23 cellular contexts compared by ENCODE assay signal in genomic region chr19:35241417-35241816, GRCh38. TPM values are rescaled to one million over a fixed set of nuclear protein-coding genes. Genes with fewer than 3 reads are reported as not detected.
A peak's percentile ranks its signal among the peaks of the same experiment; 100 is the strongest.
DNase-seq lines count a peak whose midpoint lies in the region; ATAC-seq and TF ChIP-seq lines count a peak whose summit lies in the region.
"Had no signal": no experiment of that assay in that cellular context is flagged by ENCODE, and none has a peak within 500 bp of the region (broad histone marks: within the 10 kb centered on the region; RNA-seq: fewer than 3 reads in every experiment).

No MANE protein-coding gene starts in this region.

- peaks cover 7% of the 10 kb centered on the region for H3K27me3 Mint-ChIP-seq in activated T-cell treated with anti-CD3 and anti-CD28 coated beads, Interleukin-2, amount 50 U/mL, for 72 hours (ENCODE audit: low read depth)
- H3K27me3 Mint-ChIP-seq in activated T-cell treated with anti-CD3 and anti-CD28 coated beads, Interleukin-2, amount 50 U/mL, for 4 hours (ENCODE audit: low read depth): peaks cover 2% of the 10 kb centered on the region
- no peaks in the 10 kb centered on the region for H3K27me3 Mint-ChIP-seq in CD8-positive, alpha-beta T cell (ENCODE audit: low read depth)
- no peaks in the 10 kb centered on the region for H3K27me3 Mint-ChIP-seq in T-helper 17 cell
- no peaks in the 10 kb centered on the region for H3K27me3 Mint-ChIP-seq in naive thymus-derived CD8-positive, alpha-beta T cell
- peaks cover 31% of the 10 kb centered on the region for H3K27me3 Mint-ChIP-seq in activated CD8-positive, alpha-beta memory T cell treated with anti-CD3 and anti-CD28 coated beads, Interleukin-2, amount 10 ng/mL, durations not matched to agents 7 days and 5 days

- TF ChIP-seq CTCF in CD8-positive, alpha-beta T cell (IDR thresholded peaks at IDR 0.05): no peak

- peaks cover 10% of the 10 kb centered on the region for H3K4me1 Mint-ChIP-seq in activated T-cell treated with anti-CD3 and anti-CD28 coated beads, Interleukin-2, amount 50 U/mL, for 72 hours (ENCODE audit: low read depth)
- peaks cover 30% of the 10 kb centered on the region for H3K4me1 Mint-ChIP-seq in activated T-cell treated with anti-CD3 and anti-CD28 coated beads, Interleukin-2, amount 50 U/mL, for 4 hours (ENCODE audit: low read depth)
- peaks cover 29% of the 10 kb centered on the region for H3K4me1 Mint-ChIP-seq in CD8-positive, alpha-beta T cell (ENCODE audit: low read depth)
- H3K4me1 Mint-ChIP-seq in T-helper 17 cell: peaks cover 24% of the 10 kb centered on the region
- peaks cover 17 to 34% (median 30%) of the 10 kb centered on the region in 4 donors for H3K4me1 Mint-ChIP-seq in naive thymus-derived CD8-positive, alpha-beta T cell
- H3K4me1 Mint-ChIP-seq in activated CD8-positive, alpha-beta memory T cell treated with anti-CD3 and anti-CD28 coated beads, Interleukin-2, amount 10 ng/mL, durations not matched to agents 7 days and 5 days: peaks cover 12% of the 10 kb centered on the region

- no peak overlapping the region for H3K4me3 ChIP-seq in CD8-positive, alpha-beta T cell (ENCODE audit: low read depth, low read length)
- H3K4me3 ChIP-seq: BLaER1 treated with 17β-estradiol and CSF1 and Interleukin-3, amounts not matched to agents 10 nM and 100 nM; MG63; SK-N-MC had no signal

- H3K27ac ChIP-seq in CD8-positive, alpha-beta T cell (ENCODE audit: low read depth, low read length): no peak overlapping the region
- H3K27ac ChIP-seq: SK-N-MC had no signal

- intact Hi-C loops in CD8-positive, alpha-beta T cell (cut with DNase I, micrococcal nuclease): loop anchor here in 1 of 2 experiments (10.0 kb wide), 1 partner anchor 47 kb away; no protein-coding TSS in a partner anchor
- intact Hi-C loops in head of caudate nucleus (cut with DNase I): no loop called here

- CTCF ChIA-PET in CD8-positive, alpha-beta T cell (lab: Charles Lee): interaction anchor here (0.6 to 2.2 kb wide), 11 partner anchors 8 to 380 kb away, joined by 3 to 12 read pairs (median 5); partner anchors contain the start of genes FXYD5 and FXYD7
- CTCF ChIA-PET in activated CD8-positive, alpha-beta memory T cell treated with anti-CD3 and anti-CD28 coated beads, Interleukin-2, amount 10 ng/mL, durations not matched to agents 7 days and 5 days (lab: Charles Lee): interaction anchor here (0.7 to 1.5 kb wide), 7 partner anchors 14 to 269 kb away, joined by 3 to 5 read pairs (median 4); partner anchors contain the start of gene FXYD5

- H3K4me1 ChIP-seq in CD8-positive, alpha-beta T cell (ENCODE audit: insufficient read depth, low read length): peaks cover 24% of the 10 kb centered on the region

- H3K27me3 ChIP-seq in CD8-positive, alpha-beta T cell (ENCODE audit: insufficient read depth, low read length): no peaks in the 10 kb centered on the region

- POLR2A ChIA-PET in CD8-positive, alpha-beta T cell (lab: Charles Lee): interaction anchor here (1.1 to 2.9 kb wide), 7 partner anchors 19 to 100 kb away, joined by 3 to 20 read pairs (median 6); no protein-coding TSS in a partner anchor
- POLR2A ChIA-PET in naive thymus-derived CD8-positive, alpha-beta T cell (lab: Charles Lee): interaction anchor here (0.6 to 13.4 kb wide), 9 partner anchors 10 to 227 kb away, joined by 3 to 234 read pairs (median 5); partner anchors contain the start of genes FXYD5, FXYD7 and USF2

- ATAC-seq in activated T-cell treated with anti-CD3 and anti-CD28 coated beads, Interleukin-2, amount 50 U/mL, for 72 hours (replicated peaks in 1 of 2): no peak
- ATAC-seq in activated T-cell treated with anti-CD3 and anti-CD28 coated beads, Interleukin-2, amount 50 U/mL, for 4 hours: no peak
- ATAC-seq in CD8-positive, alpha-beta T cell: no peak
- ATAC-seq in T-helper 17 cell (no peak), HG03442 (IDR thresholded peaks at IDR 0.05; ENCODE audit: unreplicated experiment) (no peak)
- ATAC-seq in naive thymus-derived CD8-positive, alpha-beta T cell: no peak
- no peak for ATAC-seq in activated CD8-positive, alpha-beta memory T cell treated with anti-CD3 and anti-CD28 coated beads, Interleukin-2, amount 10 ng/mL, durations not matched to agents 7 days and 5 days

- peaks cover 18 to 19% of the 10 kb centered on the region in 2 donors for H3K36me3 Mint-ChIP-seq in activated T-cell treated with anti-CD3 and anti-CD28 coated beads, Interleukin-2, amount 50 U/mL, for 72 hours (ENCODE audit: insufficient read depth in 2 of 2)
- H3K36me3 Mint-ChIP-seq in activated T-cell treated with anti-CD3 and anti-CD28 coated beads, Interleukin-2, amount 50 U/mL, for 4 hours (ENCODE audit: insufficient read depth): peaks cover 2% of the 10 kb centered on the region
- H3K36me3 Mint-ChIP-seq in CD8-positive, alpha-beta T cell: peaks cover 9% of the 10 kb centered on the region
- peaks cover 2% of the 10 kb centered on the region for H3K36me3 Mint-ChIP-seq in T-helper 17 cell (ENCODE audit: low read depth)
- H3K36me3 Mint-ChIP-seq in naive thymus-derived CD8-positive, alpha-beta T cell: peaks cover 0 to 19% (median 19%) of the 10 kb centered on the region in 3 donors
- H3K36me3 Mint-ChIP-seq in activated CD8-positive, alpha-beta memory T cell treated with anti-CD3 and anti-CD28 coated beads, Interleukin-2, amount 10 ng/mL, durations not matched to agents 7 days and 5 days: peaks cover 34% of the 10 kb centered on the region

- H3K9me3 Mint-ChIP-seq in activated T-cell treated with anti-CD3 and anti-CD28 coated beads, Interleukin-2, amount 50 U/mL, for 72 hours: peaks cover 6 to 13% of the 10 kb centered on the region in 2 donors
- peaks cover 21% of the 10 kb centered on the region for H3K9me3 Mint-ChIP-seq in activated T-cell treated with anti-CD3 and anti-CD28 coated beads, Interleukin-2, amount 50 U/mL, for 4 hours
- H3K9me3 Mint-ChIP-seq in CD8-positive, alpha-beta T cell: peaks cover 13% of the 10 kb centered on the region
- H3K9me3 Mint-ChIP-seq in naive thymus-derived CD8-positive, alpha-beta T cell: peaks cover 0 to 25% (median 20%) of the 10 kb centered on the region in 9 donors
- peaks cover 17% of the 10 kb centered on the region for H3K9me3 Mint-ChIP-seq in activated CD8-positive, alpha-beta memory T cell treated with anti-CD3 and anti-CD28 coated beads, Interleukin-2, amount 10 ng/mL, durations not matched to agents 7 days and 5 days (ENCODE audit: low read depth)

- H3K4me3 Mint-ChIP-seq in activated T-cell treated with anti-CD3 and anti-CD28 coated beads, Interleukin-2, amount 50 U/mL, for 72 hours: no peak overlapping the region
- H3K4me3 Mint-ChIP-seq in activated T-cell treated with anti-CD3 and anti-CD28 coated beads, Interleukin-2, amount 50 U/mL, for 4 hours: no peak overlapping the region
- no peak overlapping the region for H3K4me3 Mint-ChIP-seq in CD8-positive, alpha-beta T cell
- no peak overlapping the region for H3K4me3 Mint-ChIP-seq in T-helper 17 cell
- peak overlapping the region in 1 of 10 donors; percentile 62 for H3K4me3 Mint-ChIP-seq in naive thymus-derived CD8-positive, alpha-beta T cell
- no peak overlapping the region for H3K4me3 Mint-ChIP-seq in activated CD8-positive, alpha-beta memory T cell treated with anti-CD3 and anti-CD28 coated beads, Interleukin-2, amount 10 ng/mL, durations not matched to agents 7 days and 5 days

- H3K9me3 ChIP-seq in CD8-positive, alpha-beta T cell (ENCODE audit: low read length): no peaks in the 10 kb centered on the region
- no peaks in the 10 kb centered on the region for H3K9me3 ChIP-seq in T-helper 17 cell (ENCODE audit: control insufficient read depth, low read length, poor library complexity, severe bottlenecking)

- H3K36me3 ChIP-seq in CD8-positive, alpha-beta T cell (ENCODE audit: insufficient read depth, low read length): no peaks in the 10 kb centered on the region
- H3K36me3 ChIP-seq: BLaER1 treated with 17β-estradiol and CSF1 and Interleukin-3, amounts not matched to agents 10 nM and 100 nM; MG63 had no signal

- peak overlapping the region; percentile 10 for H3K27ac Mint-ChIP-seq in activated T-cell treated with anti-CD3 and anti-CD28 coated beads, Interleukin-2, amount 50 U/mL, for 72 hours
- peak overlapping the region; percentile 60 for H3K27ac Mint-ChIP-seq in CD8-positive, alpha-beta T cell
- H3K27ac Mint-ChIP-seq in T-helper 17 cell: peak overlapping the region; percentile 90
- H3K27ac Mint-ChIP-seq in naive thymus-derived CD8-positive, alpha-beta T cell: peak overlapping the region; percentile 47 to 98 (median 87)
- H3K27ac Mint-ChIP-seq in activated CD8-positive, alpha-beta memory T cell treated with anti-CD3 and anti-CD28 coated beads, Interleukin-2, amount 10 ng/mL, durations not matched to agents 7 days and 5 days: no peak overlapping the region

- no peak for DNase-seq in activated T-cell treated with anti-CD3 and anti-CD28 coated beads, Interleukin-2, amount 50 U/mL, for 72 hours
- DNase-seq in activated T-cell treated with anti-CD3 and anti-CD28 coated beads, Interleukin-2, amount 50 U/mL, for 4 hours: no peak
- DNase-seq in CD8-positive, alpha-beta T cell: no peak
- no peak for DNase-seq in T-helper 17 cell
- DNase-seq in naive thymus-derived CD8-positive, alpha-beta T cell: no peak
- DNase-seq in activated CD8-positive, alpha-beta memory T cell treated with anti-CD3 and anti-CD28 coated beads, Interleukin-2, amount 10 ng/mL, durations not matched to agents 7 days and 5 days: no peak
- no peak for DNase-seq in head of caudate nucleus
- DNase-seq: AML-193, DMS153, DND-41, KG1, MG63, NCI-H1092, NCI-H1417 treated with DMSO at 0.1 percent for 48 hours, NCI-H1694 treated with DMSO at 0.1 percent for 48 hours, NCI-H2081, NCI-H226, NCI-H510A, NCI-H69, SIG-M5 had no signal

RNA-seq across cellular contexts. Expression of gene LSR, which starts 7.4 kb away (rescaled TPM):
- total RNA-seq in activated T-cell treated with anti-CD3 and anti-CD28 coated beads, Interleukin-2, amount 50 U/mL, for 72 hours: 10 to 100 TPM; 24.2 to 41.1 TPM
- total RNA-seq in activated T-cell treated with anti-CD3 and anti-CD28 coated beads, Interleukin-2, amount 50 U/mL, for 4 hours: 10 to 100 TPM; 14.0 to 18.7 (median 17.1) TPM
- total RNA-seq in CD8-positive, alpha-beta T cell: 10 to 100 TPM; 97.9 to 99.5 TPM
- 10 to 100 TPM; 42.6 to 44.5 TPM for total RNA-seq in T-helper 17 cell
- total RNA-seq in naive thymus-derived CD8-positive, alpha-beta T cell: 10 to 100 TPM; 57.4 to 59.9 TPM
- 100 to 1,000 TPM in 1 of 3 donors, 10 to 100 TPM in 2; 36.7 to 106 (median 65.7) TPM for polyA plus RNA-seq in naive thymus-derived CD8-positive, alpha-beta T cell
- 10 to 100 TPM in 1 of 2 experiments, 1 to 10 TPM in 1; 7.2 to 10.0 TPM for total RNA-seq in activated CD8-positive, alpha-beta memory T cell treated with anti-CD3 and anti-CD28 coated beads, Interleukin-2, amount 10 ng/mL, durations not matched to agents 7 days and 5 days

RNA-seq across cellular contexts. Expression of gene FAM187B, which starts 12.9 kb away (rescaled TPM):
- not detected for total RNA-seq in activated T-cell treated with anti-CD3 and anti-CD28 coated beads, Interleukin-2, amount 50 U/mL, for 72 hours
- total RNA-seq in activated T-cell treated with anti-CD3 and anti-CD28 coated beads, Interleukin-2, amount 50 U/mL, for 4 hours: not detected
- not detected for total RNA-seq in CD8-positive, alpha-beta T cell
- not detected for total RNA-seq in T-helper 17 cell
- not detected for total RNA-seq in naive thymus-derived CD8-positive, alpha-beta T cell
- polyA plus RNA-seq in naive thymus-derived CD8-positive, alpha-beta T cell: not detected
- total RNA-seq in activated CD8-positive, alpha-beta memory T cell treated with anti-CD3 and anti-CD28 coated beads, Interleukin-2, amount 10 ng/mL, durations not matched to agents 7 days and 5 days: not detected

RNA-seq across cellular contexts. Expression of gene USF2, which starts 27.3 kb away (rescaled TPM):
- total RNA-seq in activated T-cell treated with anti-CD3 and anti-CD28 coated beads, Interleukin-2, amount 50 U/mL, for 72 hours: 100 to 1,000 TPM; 202 to 212 TPM
- total RNA-seq in activated T-cell treated with anti-CD3 and anti-CD28 coated beads, Interleukin-2, amount 50 U/mL, for 4 hours: 100 to 1,000 TPM; 130 to 145 (median 144) TPM
- 100 to 1,000 TPM; 252 to 268 TPM for total RNA-seq in CD8-positive, alpha-beta T cell
- 100 to 1,000 TPM; 204 to 299 TPM for total RNA-seq in T-helper 17 cell
- total RNA-seq in naive thymus-derived CD8-positive, alpha-beta T cell: 100 to 1,000 TPM; 226 to 232 TPM
- polyA plus RNA-seq in naive thymus-derived CD8-positive, alpha-beta T cell: 1 to 10 TPM; 4.5 to 6.9 (median 5.2) TPM
- total RNA-seq in activated CD8-positive, alpha-beta memory T cell treated with anti-CD3 and anti-CD28 coated beads, Interleukin-2, amount 10 ng/mL, durations not matched to agents 7 days and 5 days: 100 to 1,000 TPM; 138 to 154 TPM

RNA-seq across cellular contexts. Expression of gene HAMP, which starts 40.9 kb away (rescaled TPM):
- 1 to 10 TPM; 1.2 to 2.4 TPM for total RNA-seq in activated T-cell treated with anti-CD3 and anti-CD28 coated beads, Interleukin-2, amount 50 U/mL, for 72 hours
- under 1 TPM; 0.58 to 0.81 (median 0.60) TPM for total RNA-seq in activated T-cell treated with anti-CD3 and anti-CD28 coated beads, Interleukin-2, amount 50 U/mL, for 4 hours
- total RNA-seq in CD8-positive, alpha-beta T cell: under 1 TPM; 0.72 to 0.87 TPM
- 1 to 10 TPM in 1 of 2 donors, under 1 TPM in 1; 0.55 to 2.8 TPM for total RNA-seq in T-helper 17 cell
- 1 to 10 TPM; 2.5 to 2.6 TPM for total RNA-seq in naive thymus-derived CD8-positive, alpha-beta T cell
- under 1 TPM in 1 of 3 donors, not detected in 2; 0.06 TPM for polyA plus RNA-seq in naive thymus-derived CD8-positive, alpha-beta T cell
- under 1 TPM; 0.55 to 0.77 TPM for total RNA-seq in activated CD8-positive, alpha-beta memory T cell treated with anti-CD3 and anti-CD28 coated beads, Interleukin-2, amount 10 ng/mL, durations not matched to agents 7 days and 5 days

RNA-seq across cellular contexts. Expression of gene MAG, which starts 50.5 kb away (rescaled TPM):
- total RNA-seq in activated T-cell treated with anti-CD3 and anti-CD28 coated beads, Interleukin-2, amount 50 U/mL, for 72 hours: under 1 TPM; 0.29 to 0.83 TPM
- total RNA-seq in activated T-cell treated with anti-CD3 and anti-CD28 coated beads, Interleukin-2, amount 50 U/mL, for 4 hours: under 1 TPM in 1 of 3 donors, not detected in 2; 0.29 TPM
- total RNA-seq in CD8-positive, alpha-beta T cell: not detected
- total RNA-seq in T-helper 17 cell: not detected
- not detected for total RNA-seq in naive thymus-derived CD8-positive, alpha-beta T cell
- under 1 TPM in 1 of 3 donors, not detected in 2; 0.08 TPM for polyA plus RNA-seq in naive thymus-derived CD8-positive, alpha-beta T cell
- under 1 TPM in 1 of 2 experiments, not detected in 1; 0.26 TPM for total RNA-seq in activated CD8-positive, alpha-beta memory T cell treated with anti-CD3 and anti-CD28 coated beads, Interleukin-2, amount 10 ng/mL, durations not matched to agents 7 days and 5 days
